ENCODE assay signal across 1 cellular context in genomic region chr9:123739902-123740301, GRCh38.
TF ChIP-seq lines count a peak whose summit lies in the region.

No MANE protein-coding gene starts in this region.

TF ChIP-seq in K562, 482 proteins besides CTCF, POLR2A, EP300 and RAD21 (continued from another document):
- TF ChIP-seq CHD7 (IDR thresholded peaks at IDR 0.05; ENCODE audit: low read depth, low read length) (no peak), BRCA1 (IDR thresholded peaks at IDR 0.05) (no peak), BRCA1 (CRISPR knock-in tag; IDR thresholded peaks at IDR 0.05) (no peak), CLOCK (CRISPR knock-in tag; IDR thresholded peaks at IDR 0.05; ENCODE audit: borderline replicate concordance) (no peak)
